In the genomic region with DNA sequence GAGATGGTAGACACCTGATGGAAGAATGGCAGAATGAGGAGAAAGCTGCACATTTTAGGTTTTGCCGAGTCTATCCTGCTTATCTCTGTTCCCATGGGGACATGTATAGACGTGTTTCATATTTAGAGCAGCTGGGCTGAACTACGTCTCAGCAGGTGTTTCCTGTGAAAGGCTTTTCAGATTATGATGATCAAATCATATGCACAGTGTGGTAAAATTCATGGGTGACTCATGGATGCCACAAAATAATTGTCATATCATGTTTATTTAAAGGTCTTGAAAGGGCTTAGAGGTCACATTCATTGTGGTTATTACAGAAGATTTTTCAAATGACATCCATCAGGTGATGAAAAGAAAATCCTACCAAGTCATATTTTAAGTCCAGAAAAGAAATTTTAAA, we compare ENCODE assay signal across 8 cellular contexts.
DNase-seq lines count a peak whose midpoint lies in the region; ATAC-seq and TF ChIP-seq lines count a peak whose summit lies in the region.

No MANE protein-coding gene starts in this region.

- 63 to 71% (median 64%) methylated on average over 3 of the region's 3 CpGs for WGBS in ovary, 3 donors

- H3K36me3 ChIP-seq in ovary: no peaks in the 10 kb centered on the region

- TF ChIP-seq CTCF in activated CD8-positive, alpha-beta T cell treated with anti-CD3 and anti-CD28 coated beads for 36 hours (IDR thresholded peaks at IDR 0.05): no peak
- no peak for TF ChIP-seq CTCF in ovary (IDR thresholded peaks at IDR 0.05)

- no peaks in the 10 kb centered on the region for H3K27me3 ChIP-seq in ovary

- intact Hi-C loops in activated CD8-positive, alpha-beta T cell treated with anti-CD3 and anti-CD28 coated beads for 36 hours (cut with micrococcal nuclease): no loop called here
- intact Hi-C loops in ovary (cut with DNase I): no loop called here

- no peaks in the 10 kb centered on the region for H3K9me3 ChIP-seq in ovary

- no peak overlapping the region for H3K4me3 Mint-ChIP-seq in activated CD8-positive, alpha-beta T cell treated with anti-CD3 and anti-CD28 coated beads for 36 hours

- H3K27me3 Mint-ChIP-seq in activated CD8-positive, alpha-beta T cell treated with anti-CD3 and anti-CD28 coated beads for 36 hours: no peaks in the 10 kb centered on the region

- peak overlapping the region; percentile 72 for H3K27ac Mint-ChIP-seq in activated CD8-positive, alpha-beta T cell treated with anti-CD3 and anti-CD28 coated beads for 36 hours

- H3K27ac ChIP-seq in ovary: no peak overlapping the region

- H3K4me1 ChIP-seq in ovary (ENCODE audit: insufficient read depth): peaks cover 2% of the 10 kb centered on the region

- H3K4me3 ChIP-seq in ovary: no peak overlapping the region

- H3K9me3 Mint-ChIP-seq in activated CD8-positive, alpha-beta T cell treated with anti-CD3 and anti-CD28 coated beads for 36 hours: no peaks in the 10 kb centered on the region

- DNase-seq in DMS53 treated with DMSO at 0.1 percent for 48 hours (lab: John Stamatoyannopoulos, UW; ENCODE audit: unreplicated experiment) (peak; percentile 50), C1 segment of cervical spinal cord (lab: John Stamatoyannopoulos, UW) (no peak), ovary (no peak), HuH-7.5 (ENCODE audit: low spot score) (no peak), GF-D8 (lab: John Stamatoyannopoulos, UW) (no peak)
- peak; percentile 55 for DNase-seq in activated CD8-positive, alpha-beta T cell treated with anti-CD3 and anti-CD28 coated beads for 36 hours

- no peaks in the 10 kb centered on the region for H3K36me3 Mint-ChIP-seq in activated CD8-positive, alpha-beta T cell treated with anti-CD3 and anti-CD28 coated beads for 36 hours (ENCODE audit: low read depth)

- CTCF ChIA-PET in activated CD8-positive, alpha-beta T cell treated with anti-CD3 and anti-CD28 coated beads for 36 hours (lab: Charles Lee): interaction anchor here (1.0 to 1.8 kb wide), 2 partner anchors 92 to 151 kb away, joined by 3 to 6 read pairs; no protein-coding TSS in a partner anchor

- peaks cover 24% of the 10 kb centered on the region for H3K4me1 Mint-ChIP-seq in activated CD8-positive, alpha-beta T cell treated with anti-CD3 and anti-CD28 coated beads for 36 hours (ENCODE audit: low read depth)

- no peak for TF ChIP-seq POLR2A in ovary (IDR thresholded peaks at IDR 0.05)

- peak; percentile 86 for ATAC-seq in GM19397 (IDR thresholded peaks at IDR 0.05; ENCODE audit: unreplicated experiment)
- ATAC-seq in HG03378 (IDR thresholded peaks at IDR 0.05; ENCODE audit: unreplicated experiment): peak; percentile 93
- peak; percentile 87 for ATAC-seq in activated CD8-positive, alpha-beta T cell treated with anti-CD3 and anti-CD28 coated beads for 36 hours

- TF ChIP-seq EP300 in ovary (IDR thresholded peaks at IDR 0.05): no peak

- POLR2A ChIA-PET in activated CD8-positive, alpha-beta T cell treated with anti-CD3 and anti-CD28 coated beads for 36 hours (lab: Charles Lee): interaction anchor here (0.7 to 1.1 kb wide), 2 partner anchors 27 to 74 kb away, joined by 3 read pairs; no protein-coding TSS in a partner anchor

Comparison
In these comparisons a context has a peak if more than half of its experiments do, and no peak if none do; other contexts are left out.
1. DNase-seq: peak in DMS53 treated with DMSO at 0.1 percent for 48 hours (single experiment) and activated CD8-positive, alpha-beta T cell treated with anti-CD3 and anti-CD28 coated beads for 36 hours (single experiment); none in C1 segment of cervical spinal cord (0 of 14), ovary (0 of 5), HuH-7.5 (single experiment) and GF-D8 (single experiment).
2. Peak in every context shown above with its lines, with median percentiles within 50 percentile points of each other: ATAC-seq.